ENCODE assay signal across 23 cellular contexts in the genomic region with DNA sequence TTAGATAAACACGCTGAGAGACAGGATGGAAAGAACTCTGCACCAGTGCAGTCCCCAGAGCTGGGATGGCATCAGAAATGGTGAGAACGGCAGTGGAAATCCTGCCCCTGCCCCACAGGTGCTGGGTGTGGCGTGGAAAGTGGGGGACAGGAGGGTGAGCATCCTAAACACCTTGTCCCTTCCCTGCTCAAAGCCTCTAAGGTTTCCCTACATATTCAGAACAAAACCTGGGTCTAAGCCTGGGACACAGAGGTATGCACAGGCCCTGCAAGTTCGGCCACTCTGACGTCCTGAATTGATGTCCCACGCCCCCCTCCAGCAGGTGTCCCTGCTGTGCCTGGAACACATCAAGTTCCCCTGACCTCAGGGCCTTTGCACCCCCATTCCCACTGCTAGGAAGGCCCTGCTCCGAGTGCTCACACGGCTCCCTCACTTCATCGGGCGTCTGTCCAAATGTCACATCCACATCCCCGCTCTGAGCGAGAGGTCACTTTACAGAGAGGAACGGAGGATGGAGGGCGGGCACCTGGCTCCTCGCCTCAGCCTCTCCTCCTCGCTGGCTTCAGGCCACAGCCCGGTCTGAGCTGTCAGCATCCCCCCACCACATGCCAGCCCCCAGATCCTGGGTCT. TPM values are rescaled to one million over a fixed set of nuclear protein-coding genes. Genes with fewer than 3 reads are reported as not detected.
DNase-seq lines count a peak whose midpoint lies in the region; ATAC-seq and TF ChIP-seq lines count a peak whose summit lies in the region.
"Had no signal": no experiment of that assay in that cellular context is flagged by ENCODE, and none has a peak within 500 bp of the region (broad histone marks: within the 10 kb centered on the region; RNA-seq: fewer than 3 reads in every experiment).

No MANE protein-coding gene starts in this region.

- no peak overlapping the region for H3K27ac Mint-ChIP-seq in stimulated activated effector memory CD8-positive, alpha-beta T cell treated with anti-CD3 and anti-CD28 coated beads, Interleukin-12 subunit alpha, Interleukin-12 subunit beta, amount 100 ng/mL, for 72 hours
- H3K27ac Mint-ChIP-seq: CD8-positive, alpha-beta memory T cell had no signal

- H3K36me3 Mint-ChIP-seq in stimulated activated effector memory CD8-positive, alpha-beta T cell treated with anti-CD3 and anti-CD28 coated beads, Interleukin-12 subunit alpha, Interleukin-12 subunit beta, amount 100 ng/mL, for 72 hours = no peaks in the 10 kb centered on the region

- no peak overlapping the region for H3K4me3 Mint-ChIP-seq in stimulated activated effector memory CD8-positive, alpha-beta T cell treated with anti-CD3 and anti-CD28 coated beads, Interleukin-12 subunit alpha, Interleukin-12 subunit beta, amount 100 ng/mL, for 72 hours
- H3K4me3 Mint-ChIP-seq: CD8-positive, alpha-beta memory T cell; H9 had no signal

- peak; percentile 8 for ATAC-seq in stimulated activated effector memory CD8-positive, alpha-beta T cell treated with anti-CD3 and anti-CD28 coated beads, Interleukin-12 subunit alpha, Interleukin-12 subunit beta, amount 100 ng/mL, for 72 hours
- no peak for ATAC-seq in left ventricle myocardium superior
- ATAC-seq: Right ventricle myocardium inferior had no signal

- H3K27ac ChIP-seq in coronary artery = no peak overlapping the region

- no peak overlapping the region for H3K4me3 ChIP-seq in coronary artery
- H3K4me3 ChIP-seq: MG63 had no signal

- no peaks in the 10 kb centered on the region for H3K9me3 Mint-ChIP-seq in stimulated activated effector memory CD8-positive, alpha-beta T cell treated with anti-CD3 and anti-CD28 coated beads, Interleukin-12 subunit alpha, Interleukin-12 subunit beta, amount 100 ng/mL, for 72 hours

- DNase-seq in Daoy (ENCODE audit: low read depth) (peak; percentile 4), coronary artery (ENCODE audit: low spot score) (peak; percentile 58), mesenteric fat pad (ENCODE audit: low spot score) (peak; percentile 62), left ventricle myocardium superior (no peak), GOT3 (lab: John Stamatoyannopoulos, UW) (no peak)
- peak in 1 of 2 donors; percentile 30 for DNase-seq in stimulated activated effector memory CD8-positive, alpha-beta T cell treated with anti-CD3 and anti-CD28 coated beads, Interleukin-12 subunit alpha, Interleukin-12 subunit beta, amount 100 ng/mL, for 72 hours (ENCODE audit: low spot score in 2 of 2)
- no peak for DNase-seq in NK-92 treated with Interleukin-12 subunit alpha and Interleukin-12 subunit beta, amount 100 ng/mL, for 24 hours (lab: John Stamatoyannopoulos, UW)
- DNase-seq: AML-193; C1 segment of cervical spinal cord; Calu3; CD8-positive, alpha-beta memory T cell; DMS153; MG63; NCI-H1092; NCI-H1436 treated with DMSO at 0.1 percent for 48 hours; NCI-H1930; NCI-H2227 treated with DMSO at 0.1 percent for 48 hours; NCI-H510A; NCI-H748 treated with DMSO at 0.1 percent for 48 hours; OCI-M1; SW 1271 had no signal

- no peak for TF ChIP-seq CTCF in coronary artery (IDR thresholded peaks at IDR 0.05)

- intact Hi-C loops in left ventricle myocardium superior (cut with micrococcal nuclease) = no loop called here

- H3K4me1 Mint-ChIP-seq in stimulated activated effector memory CD8-positive, alpha-beta T cell treated with anti-CD3 and anti-CD28 coated beads, Interleukin-12 subunit alpha, Interleukin-12 subunit beta, amount 100 ng/mL, for 72 hours = no peaks in the 10 kb centered on the region
- H3K4me1 Mint-ChIP-seq: CD8-positive, alpha-beta memory T cell had no signal

RNA-seq across cellular contexts. Expression of gene SFSWAP, which starts 38.5 kb away (rescaled TPM):
- total RNA-seq in Daoy (2014; rRNA removed; shearing (Covaris generic)) = 29.2 and 33.9 TPM in 2 replicates
- total RNA-seq in mesenteric fat pad = 36.1 TPM
- 20.6 TPM for total RNA-seq in left ventricle myocardium superior

Comparison
In these comparisons a context has a peak if more than half of its experiments do, and no peak if none do; other contexts are left out.
1. DNase-seq: peak in Daoy (single experiment), coronary artery (single experiment) and mesenteric fat pad (single experiment); none in left ventricle myocardium superior (single experiment), NK-92 treated with Interleukin-12 subunit alpha and Interleukin-12 subunit beta, amount 100 ng/mL, for 24 hours (single experiment) and GOT3 (single experiment).